Comparison of ENCODE assay signal across 20 cellular contexts in the genomic region with DNA sequence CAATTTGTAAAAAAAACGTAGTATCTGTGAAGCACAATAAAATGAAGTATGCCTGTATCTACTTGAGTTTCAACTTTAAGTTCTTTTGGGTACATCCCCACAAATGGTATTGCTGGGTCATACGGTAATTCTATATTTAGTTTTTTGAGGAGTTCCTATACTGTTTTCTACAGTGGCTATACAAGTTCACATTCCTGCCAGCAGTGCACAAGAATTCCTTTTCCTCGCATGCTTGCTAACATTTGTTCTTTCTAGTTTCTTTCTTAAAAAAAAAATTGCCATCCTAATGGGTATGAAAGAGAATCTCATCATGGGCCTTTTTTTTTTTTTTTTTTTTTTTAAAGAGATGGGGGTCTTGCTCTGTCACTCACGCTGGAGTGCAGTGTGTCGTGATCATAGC. TPM values are rescaled to one million over a fixed set of nuclear protein-coding genes. Genes with fewer than 3 reads are reported as not detected.
DNase-seq lines count a peak whose midpoint lies in the region; ATAC-seq, FAIRE-seq and TF ChIP-seq lines count a peak whose summit lies in the region.
"Had no signal": no experiment of that assay in that cellular context is flagged by ENCODE, and none has a peak within 500 bp of the region (broad histone marks: within the 10 kb centered on the region; RNA-seq: fewer than 3 reads in every experiment).

No MANE protein-coding gene starts in this region.

- 80 to 87% (median 85%) methylated on average over 5 of the region's 5 CpGs for WGBS in small intestine, 3 donors

- DNase-seq in AG09309 (ENCODE audit: low read depth) (no peak), HFF-Myc (ENCODE audit: extremely low read depth, low read depth) (no peak), brain microvascular endothelial cell (no peak), left kidney (ENCODE audit: low read depth, low spot score) (peak; percentile 17), small intestine (no peak), NOMO-1 (lab: John Stamatoyannopoulos, UW; ENCODE audit: unreplicated experiment in 2 of 2) (no peak)
- DNase-seq: CD8-positive, alpha-beta memory T cell; central memory CD4-positive, alpha-beta T cell; DMS79 treated with DMSO at 0.1 percent for 48 hours; NCI-H1092; NCI-H524; SIG-M5; stimulated activated naive CD8-positive, alpha-beta T cell treated with anti-CD3 and anti-CD28 coated beads, Interleukin-15, amount 100 ng/mL, for 72 hours; T-helper 17 cell had no signal

- peaks cover 10 to 11% of the 10 kb centered on the region in 2 donors for H3K4me1 ChIP-seq in small intestine (ENCODE audit: control insufficient read depth in 2 of 2, insufficient read depth in 1 of 2, low read depth in 1 of 2, low read length in 1 of 2)

- ATAC-seq in HG03139 (IDR thresholded peaks at IDR 0.05; ENCODE audit: unreplicated experiment) (no peak), HG02642 (IDR thresholded peaks at IDR 0.05; ENCODE audit: poor library complexity, unreplicated experiment) (no peak)
- ATAC-seq: activated T-helper 17 cell treated with anti-CD3 and anti-CD28 coated beads, Interleukin-2, amount 50 U/mL, for 72 hours; natural killer cell treated with Interleukin-12 subunit alpha and Interleukin-12 subunit beta and Interleukin-15 and Interleukin-18, amount 100 ng/mL, for 72 hours; stimulated activated naive CD8-positive, alpha-beta T cell treated with anti-CD3 and anti-CD28 coated beads, Interleukin-15, amount 100 ng/mL, for 72 hours; T-helper 17 cell; WTC11 had no signal

- H3K27me3 ChIP-seq in brain microvascular endothelial cell (replicated peaks) (no peaks in the 10 kb centered on the region), small intestine (ENCODE audit: control insufficient read depth in 2 of 2, insufficient read depth in 2 of 2, low read length in 2 of 2) (no peaks in the 10 kb centered on the region)

- H3K36me3 ChIP-seq in brain microvascular endothelial cell (replicated peaks) (no peaks in the 10 kb centered on the region), small intestine (ENCODE audit: control insufficient read depth in 2 of 2, insufficient read depth in 2 of 2, low read length in 2 of 2) (no peaks in the 10 kb centered on the region)

- peak; percentile 6 for TF ChIP-seq CTCF in AG09309 (IDR thresholded peaks at IDR 0.05; ENCODE audit: control insufficient read depth, insufficient read depth, low read depth, low read length, missing control alignments)
- TF ChIP-seq CTCF in HFF-Myc (IDR thresholded peaks at IDR 0.05; ENCODE audit: low read depth, low read length, missing control alignments), result peak; percentile 4
- peak; percentile 41 for TF ChIP-seq CTCF in brain microvascular endothelial cell (IDR thresholded peaks at IDR 0.05; ENCODE audit: low read depth, low read length, missing control alignments)

- in situ Hi-C loops in brain microvascular endothelial cell (cut with HindIII; ENCODE audit: low pct_ligation_motif_present, low sequenced_read_pairs), result no loop called here

- FAIRE-seq in small intestine (lab: Jason Lieb, UNC), result no peak
- FAIRE-seq: islet of Langerhans had no signal

- H3K4me3 ChIP-seq in AG09309 (ENCODE audit: control insufficient read depth, low read depth, low read length) (no peak overlapping the region), HFF-Myc (replicated peaks; ENCODE audit: low read depth, low read length) (no peak overlapping the region), brain microvascular endothelial cell (ENCODE audit: low read depth, low read length) (no peak overlapping the region), small intestine (ENCODE audit: low read depth in 1 of 2, low read length in 2 of 2) (no peak overlapping the region)

- H3K27ac ChIP-seq in brain microvascular endothelial cell (no peak overlapping the region), small intestine (ENCODE audit: low read depth in 1 of 2, low read length in 1 of 2) (no peak overlapping the region)

- H3K9me3 ChIP-seq in small intestine (ENCODE audit: control insufficient read depth, low read depth), result no peaks in the 10 kb centered on the region

RNA-seq across cellular contexts. Expression of gene UCK2, which starts 41.9 kb away (rescaled TPM):
- 10 to 100 TPM; 35.1 to 37.6 (median 35.9) TPM for polyA plus RNA-seq in small intestine
